ENCODE assay signal across 1 cellular context in the genomic region with DNA sequence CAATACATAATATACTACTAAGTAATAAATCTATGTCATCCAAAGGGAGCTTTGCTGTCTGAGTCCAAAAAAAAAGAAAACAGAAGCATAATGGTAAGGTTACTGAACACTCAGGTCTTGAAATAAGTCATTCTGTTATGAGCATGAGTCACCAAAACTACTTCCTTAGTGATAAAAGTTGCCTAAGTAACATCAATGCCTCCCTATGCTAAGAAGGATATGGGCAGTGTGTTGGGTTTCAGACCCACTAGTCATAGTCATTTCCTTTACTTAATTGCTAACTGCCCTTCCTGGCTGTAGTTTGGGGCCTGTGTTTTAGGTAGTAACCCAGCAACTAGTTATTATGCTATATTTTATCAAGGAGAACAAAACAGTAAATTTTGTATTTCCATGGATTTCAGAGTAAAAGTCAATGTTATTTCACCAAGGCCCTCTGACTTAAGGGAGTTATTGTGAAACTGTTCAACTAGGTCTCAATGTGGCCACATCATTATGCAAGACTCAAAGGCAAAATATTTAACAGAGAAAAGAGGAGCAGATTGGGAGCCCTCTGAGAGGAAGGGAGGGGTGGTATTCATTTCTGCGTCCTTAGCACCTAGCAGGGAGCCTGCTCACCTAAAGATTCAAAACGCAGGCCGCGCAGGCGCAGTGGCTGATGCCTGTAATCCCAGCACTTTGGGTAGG.
A peak's percentile ranks its signal among the peaks of the same experiment; 100 is the strongest.
TF ChIP-seq lines count a peak whose summit lies in the region.

No MANE protein-coding gene starts in this region.

TF ChIP-seq in SK-N-SH, 30 proteins besides CTCF, POLR2A, EP300 and RAD21 (continued from another document):
- TF ChIP-seq MXI1 (IDR thresholded peaks at IDR 0.05; ENCODE audit: low read depth, low read length) (no peak), GATA2 (CRISPR knock-in tag; IDR thresholded peaks at IDR 0.05) (no peak), SMC3 (IDR thresholded peaks at IDR 0.05; ENCODE audit: low read depth, low read length) (no peak), RFX5 (IDR thresholded peaks at IDR 0.05; ENCODE audit: low read length) (no peak), ELF1 (IDR thresholded peaks at IDR 0.05) (0 out of 2 replicates have a peak, but pooled peaks have one; percentile 44), EZH2phosphoT487 (IDR thresholded peaks at IDR 0.05; ENCODE audit: borderline replicate concordance, low read depth) (no peak), YY1 (IDR thresholded peaks at IDR 0.05; ENCODE audit: low read depth) (no peak), CHD2 (IDR thresholded peaks at IDR 0.05; ENCODE audit: low read length, partially characterized antibody) (no peak), FOSL2 (IDR thresholded peaks at IDR 0.05; ENCODE audit: borderline replicate concordance, low read depth) (peak; percentile 96), JUND (IDR thresholded peaks at IDR 0.05) (peak; percentile 96)
- TF ChIP-seq, protein P1, sequence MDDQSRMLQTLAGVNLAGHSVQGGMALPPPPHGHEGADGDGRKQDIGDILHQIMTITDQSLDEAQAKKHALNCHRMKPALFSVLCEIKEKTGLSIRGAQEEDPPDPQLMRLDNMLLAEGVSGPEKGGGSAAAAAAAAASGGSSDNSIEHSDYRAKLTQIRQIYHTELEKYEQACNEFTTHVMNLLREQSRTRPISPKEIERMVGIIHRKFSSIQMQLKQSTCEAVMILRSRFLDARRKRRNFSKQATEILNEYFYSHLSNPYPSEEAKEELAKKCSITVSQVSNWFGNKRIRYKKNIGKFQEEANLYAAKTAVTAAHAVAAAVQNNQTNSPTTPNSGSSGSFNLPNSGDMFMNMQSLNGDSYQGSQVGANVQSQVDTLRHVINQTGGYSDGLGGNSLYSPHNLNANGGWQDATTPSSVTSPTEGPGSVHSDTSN (IDR thresholded peaks at IDR 0.05), result peak; percentile 93
